1 cellular context compared by ENCODE assay signal in genomic region chr9:134401391-134401790, GRCh38.
TF ChIP-seq lines count a peak whose summit lies in the region.

No MANE protein-coding gene starts in this region.

TF ChIP-seq in H1, 55 proteins besides CTCF, POLR2A, EP300 and RAD21:
- TF ChIP-seq RBBP5 (IDR thresholded peaks at IDR 0.05; ENCODE audit: borderline replicate concordance, low read depth, low read length) = no peak
- TF ChIP-seq MAFK (IDR thresholded peaks at IDR 0.05; ENCODE audit: low read depth, low read length) = no peak
- TF ChIP-seq TAF7 (optimal IDR thresholded peaks at IDR 0.05; ENCODE audit: borderline replicate concordance, low read depth, low read length) = no peak
- no peak for TF ChIP-seq CEBPB (IDR thresholded peaks at IDR 0.05; ENCODE audit: low read depth, low read length)
- no peak for TF ChIP-seq EGR1 (IDR thresholded peaks at IDR 0.05; ENCODE audit: borderline replicate concordance, low read depth, low read length)
- no peak for TF ChIP-seq POLR2AphosphoS5 (IDR thresholded peaks at IDR 0.05; ENCODE audit: low read depth, low read length)
- TF ChIP-seq BACH1 (IDR thresholded peaks at IDR 0.05; ENCODE audit: low read length) = no peak
- no peak for TF ChIP-seq YY1 (IDR thresholded peaks at IDR 0.05; ENCODE audit: low read depth, low read length)
- TF ChIP-seq SUZ12 (IDR thresholded peaks at IDR 0.05; ENCODE audit: low read length) = no peak
